8 cellular contexts compared by ENCODE assay signal in genomic region chr12:53267309-53268008, GRCh38. TPM values are rescaled to one million over a fixed set of nuclear protein-coding genes. Genes with fewer than 3 reads are reported as not detected.
DNase-seq lines count a peak whose midpoint lies in the region; ATAC-seq and TF ChIP-seq lines count a peak whose summit lies in the region.

No MANE protein-coding gene starts in this region.

- DNase-seq in MG63 (peak; percentile 14), left lung (peak in 1 of 2 donors; percentile 64), NCI-H2227 treated with DMSO at 0.1 percent for 48 hours (lab: John Stamatoyannopoulos, UW) (no peak), NCI-H1930 (lab: John Stamatoyannopoulos, UW) (no peak)
- DNase-seq in stimulated activated naive B cell treated with anti-CD40 and anti-IgM and Interleukin-4, amounts not matched to agents 10 μg/mL and 1 μg/mL and 100 μg/mL, for 72 hours = peak; percentile 20

- no peaks in the 10 kb centered on the region for H3K9me3 Mint-ChIP-seq in activated naive CD4-positive, alpha-beta T cell treated with anti-CD3 and anti-CD28 coated beads, Interleukin-2, amount 50 U/mL, for 24 hours
- no peaks in the 10 kb centered on the region for H3K9me3 Mint-ChIP-seq in stimulated activated naive B cell treated with anti-CD40 and anti-IgM and Interleukin-4, amounts not matched to agents 10 μg/mL and 1 μg/mL and 100 μg/mL, for 72 hours

- ATAC-seq in GM18511 (IDR thresholded peaks at IDR 0.05; ENCODE audit: unreplicated experiment) (peak; percentile 23), left lung (peak; percentile 56), GM18873 (IDR thresholded peaks at IDR 0.05; ENCODE audit: low FRiP score, unreplicated experiment) (no peak)
- peak; percentile 47 for ATAC-seq in stimulated activated naive B cell treated with anti-CD40 and anti-IgM and Interleukin-4, amounts not matched to agents 10 μg/mL and 1 μg/mL and 100 μg/mL, for 72 hours (replicated peaks)

- no peaks in the 10 kb centered on the region for H3K36me3 Mint-ChIP-seq in activated naive CD4-positive, alpha-beta T cell treated with anti-CD3 and anti-CD28 coated beads, Interleukin-2, amount 50 U/mL, for 24 hours
- peaks cover 14 to 17% of the 10 kb centered on the region in 2 donors for H3K36me3 Mint-ChIP-seq in stimulated activated naive B cell treated with anti-CD40 and anti-IgM and Interleukin-4, amounts not matched to agents 10 μg/mL and 1 μg/mL and 100 μg/mL, for 72 hours

- intact Hi-C loops in left lung (cut with DNase I) = no loop called here

- H3K27me3 ChIP-seq in MG63 (no peaks in the 10 kb centered on the region), left lung (no peaks in the 10 kb centered on the region)

- peak overlapping the region; percentile 99 for H3K4me3 Mint-ChIP-seq in activated naive CD4-positive, alpha-beta T cell treated with anti-CD3 and anti-CD28 coated beads, Interleukin-2, amount 50 U/mL, for 24 hours
- peak overlapping the region; percentile 94 to 98 for H3K4me3 Mint-ChIP-seq in stimulated activated naive B cell treated with anti-CD40 and anti-IgM and Interleukin-4, amounts not matched to agents 10 μg/mL and 1 μg/mL and 100 μg/mL, for 72 hours

- H3K9me3 ChIP-seq in MG63 (no peaks in the 10 kb centered on the region), left lung (no peaks in the 10 kb centered on the region)

- H3K27ac ChIP-seq in left lung = peak overlapping the region; percentile 33 to 74

- H3K4me3 ChIP-seq in MG63 = peak overlapping the region; percentile 92
- H3K4me3 ChIP-seq in left lung = peak overlapping the region; percentile 52 to 75

- TF ChIP-seq CTCF in left lung (IDR thresholded peaks at IDR 0.05) = no peak

- no peaks in the 10 kb centered on the region for H3K27me3 Mint-ChIP-seq in activated naive CD4-positive, alpha-beta T cell treated with anti-CD3 and anti-CD28 coated beads, Interleukin-2, amount 50 U/mL, for 24 hours
- H3K27me3 Mint-ChIP-seq in stimulated activated naive B cell treated with anti-CD40 and anti-IgM and Interleukin-4, amounts not matched to agents 10 μg/mL and 1 μg/mL and 100 μg/mL, for 72 hours = no peaks in the 10 kb centered on the region

- H3K36me3 ChIP-seq in MG63 (peaks cover 35% of the 10 kb centered on the region), left lung (no peaks in the 10 kb centered on the region)

- H3K4me1 Mint-ChIP-seq in activated naive CD4-positive, alpha-beta T cell treated with anti-CD3 and anti-CD28 coated beads, Interleukin-2, amount 50 U/mL, for 24 hours = peaks cover 25% of the 10 kb centered on the region
- H3K4me1 Mint-ChIP-seq in stimulated activated naive B cell treated with anti-CD40 and anti-IgM and Interleukin-4, amounts not matched to agents 10 μg/mL and 1 μg/mL and 100 μg/mL, for 72 hours = peaks cover 25 to 45% of the 10 kb centered on the region in 2 donors

- H3K27ac Mint-ChIP-seq in activated naive CD4-positive, alpha-beta T cell treated with anti-CD3 and anti-CD28 coated beads, Interleukin-2, amount 50 U/mL, for 24 hours = peak overlapping the region; percentile 94
- H3K27ac Mint-ChIP-seq in stimulated activated naive B cell treated with anti-CD40 and anti-IgM and Interleukin-4, amounts not matched to agents 10 μg/mL and 1 μg/mL and 100 μg/mL, for 72 hours = peak overlapping the region; percentile 97

- peaks cover 9 to 29% of the 10 kb centered on the region in 2 donors for H3K4me1 ChIP-seq in left lung

RNA-seq across cellular contexts. Expression of gene ESPL1, which starts 0.6 kb away (rescaled TPM):
- 22.1 and 23.9 TPM in 2 replicates for total RNA-seq in MG63 (2014; rRNA removed; shearing (Covaris generic); ENCODE audit: low replicate concordance)
- 1 to 10 TPM; 2.8 to 4.1 TPM for total RNA-seq in left lung

RNA-seq across cellular contexts. Expression of gene PFDN5, which starts 27.9 kb away (rescaled TPM):
- 412 and 629 TPM in 2 replicates for total RNA-seq in MG63 (2014; rRNA removed; shearing (Covaris generic); ENCODE audit: low replicate concordance)
- total RNA-seq in left lung = 100 to 1,000 TPM; 321 to 370 TPM

RNA-seq across cellular contexts. Expression of gene MYG1, which starts 32.0 kb away (rescaled TPM):
- total RNA-seq in MG63 (2014; rRNA removed; shearing (Covaris generic); ENCODE audit: low replicate concordance) = 30.8 and 42.8 TPM in 2 replicates
- 10 to 100 TPM; 27.7 to 45.2 TPM for total RNA-seq in left lung

RNA-seq across cellular contexts. Expression of gene RARG, which starts 35.5 kb away (rescaled TPM):
- total RNA-seq in MG63 (2014; rRNA removed; shearing (Covaris generic); ENCODE audit: low replicate concordance) = 30.8 and 40.7 TPM in 2 replicates
- total RNA-seq in left lung = 10 to 100 TPM; 38.2 to 38.6 TPM

RNA-seq across cellular contexts. Expression of gene AAAS, which starts 54.0 kb away (rescaled TPM):
- 75.6 and 114 TPM in 2 replicates for total RNA-seq in MG63 (2014; rRNA removed; shearing (Covaris generic); ENCODE audit: low replicate concordance)
- 10 to 100 TPM; 44.0 to 51.2 TPM for total RNA-seq in left lung

Comparison
In these comparisons a context has a peak if more than half of its experiments do, and no peak if none do; other contexts are left out.
1. DNase-seq: peak in MG63 (single experiment) and stimulated activated naive B cell treated with anti-CD40 and anti-IgM and Interleukin-4, amounts not matched to agents 10 μg/mL and 1 μg/mL and 100 μg/mL, for 72 hours (single experiment); none in NCI-H2227 treated with DMSO at 0.1 percent for 48 hours (single experiment) and NCI-H1930 (0 of 2).